ENCODE assay signal across 1 cellular context in the genomic region with DNA sequence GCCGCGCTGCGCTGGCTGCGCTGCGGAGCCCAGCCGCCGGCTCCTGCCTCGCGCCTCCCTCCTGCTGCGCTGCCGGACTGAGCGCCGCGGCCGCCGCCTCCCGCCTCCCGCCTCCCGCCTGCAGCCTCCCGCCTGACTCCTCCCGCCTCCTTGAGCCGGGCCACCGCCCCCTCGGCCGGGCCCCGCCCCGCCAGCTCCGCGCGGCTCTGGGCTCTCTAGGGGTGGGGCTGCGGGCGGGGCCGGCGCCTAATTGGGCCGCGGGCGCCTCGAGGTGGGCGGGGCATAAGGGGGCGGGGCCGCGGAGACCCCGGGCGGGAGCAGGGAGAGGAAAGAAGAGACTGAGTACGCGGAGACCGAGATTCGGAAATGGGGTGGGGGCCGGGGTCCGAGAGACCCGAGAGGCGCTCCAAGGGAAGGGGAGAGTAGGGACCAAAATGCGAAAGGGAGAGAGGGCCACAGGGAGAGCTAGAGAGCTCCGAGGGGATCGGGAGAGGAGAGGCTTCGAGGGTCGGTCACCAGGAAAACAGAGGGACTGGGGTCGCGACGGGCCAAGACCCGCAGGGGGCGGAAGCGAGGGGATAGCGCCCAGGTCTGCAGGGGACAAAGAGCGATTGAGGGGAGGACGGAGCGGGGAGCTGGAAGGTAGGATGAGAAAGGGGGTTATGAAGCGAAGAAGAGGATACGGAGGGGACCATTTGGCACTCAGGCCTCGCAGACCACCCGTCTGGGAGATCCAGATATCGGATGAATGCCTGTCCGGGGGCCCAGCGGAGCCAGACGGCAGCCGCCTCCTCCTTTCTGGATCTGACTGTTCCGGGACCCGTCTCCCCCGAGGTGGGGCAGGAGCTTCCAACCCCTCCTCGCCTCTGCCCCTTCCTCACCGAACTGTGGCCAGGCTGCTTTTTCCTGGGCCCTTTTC.
TF ChIP-seq lines count a peak whose summit lies in the region.

Gene C1QL1, minus strand, starts transcription at position 79 of the 919 bp plus-strand sequence. CDS start 255 bp downstream, outside the sequence.

TF ChIP-seq in HEK293, 187 proteins besides CTCF, POLR2A, EP300 and RAD21 (continued from another document):
- TF ChIP-seq AEBP2 (tag by site-specific recombination; IDR thresholded peaks at IDR 0.05; ENCODE audit: borderline replicate concordance) (no peak), ZNF184 (tag by site-specific recombination; IDR thresholded peaks at IDR 0.05) (no peak), ZNF600 (tag by site-specific recombination; IDR thresholded peaks at IDR 0.05) (peak; percentile 41), PBX3 (CRISPR knock-in tag; IDR thresholded peaks at IDR 0.05) (peak; percentile 56; the same call in 1 of the 2 replicates), YY2 (tag by site-specific recombination; IDR thresholded peaks at IDR 0.05) (no peak), SP2 (tag by site-specific recombination; IDR thresholded peaks at IDR 0.05) (peak; percentile 69), ZNF558 (tag by site-specific recombination; IDR thresholded peaks at IDR 0.05) (no peak), SCRT1 (tag by site-specific recombination; IDR thresholded peaks at IDR 0.05; ENCODE audit: borderline replicate concordance) (no peak), ZNF670 (tag by site-specific recombination; IDR thresholded peaks at IDR 0.05; ENCODE audit: low read depth) (no peak), ZNF645 (tag by site-specific recombination; IDR thresholded peaks at IDR 0.05) (no peak), ZNF16 (tag by site-specific recombination; IDR thresholded peaks at IDR 0.05; ENCODE audit: low read depth) (no peak), EGR2 (tag by site-specific recombination; IDR thresholded peaks at IDR 0.05; ENCODE audit: low read depth) (no peak), SETDB1 (IDR thresholded peaks at IDR 0.05; ENCODE audit: insufficient read length, low read length) (no peak), ZNF76 (tag by site-specific recombination; IDR thresholded peaks at IDR 0.05; ENCODE audit: borderline replicate concordance, low read depth) (no peak), ZNF266 (tag by site-specific recombination; IDR thresholded peaks at IDR 0.05; ENCODE audit: low read depth) (no peak), KLF16 (tag by site-specific recombination; IDR thresholded peaks at IDR 0.05) (peak; percentile 80), KLF8 (tag by site-specific recombination; IDR thresholded peaks at IDR 0.05) (peak; percentile 75; the same call in 1 of the 2 replicates), ZNF423 (tag by site-specific recombination; IDR thresholded peaks at IDR 0.05) (no peak), ZNF48 (tag by site-specific recombination; IDR thresholded peaks at IDR 0.05) (no peak), ZNF530 (tag by site-specific recombination; IDR thresholded peaks at IDR 0.05; ENCODE audit: low read depth) (no peak), ZBTB11 (tag by site-specific recombination; conservative IDR thresholded peaks at IDR 0.05; ENCODE audit: low read depth) (no peak), ZBTB8A (tag by site-specific recombination; IDR thresholded peaks at IDR 0.05) (peak; percentile 44)
- TF ChIP-seq, protein P1, sequence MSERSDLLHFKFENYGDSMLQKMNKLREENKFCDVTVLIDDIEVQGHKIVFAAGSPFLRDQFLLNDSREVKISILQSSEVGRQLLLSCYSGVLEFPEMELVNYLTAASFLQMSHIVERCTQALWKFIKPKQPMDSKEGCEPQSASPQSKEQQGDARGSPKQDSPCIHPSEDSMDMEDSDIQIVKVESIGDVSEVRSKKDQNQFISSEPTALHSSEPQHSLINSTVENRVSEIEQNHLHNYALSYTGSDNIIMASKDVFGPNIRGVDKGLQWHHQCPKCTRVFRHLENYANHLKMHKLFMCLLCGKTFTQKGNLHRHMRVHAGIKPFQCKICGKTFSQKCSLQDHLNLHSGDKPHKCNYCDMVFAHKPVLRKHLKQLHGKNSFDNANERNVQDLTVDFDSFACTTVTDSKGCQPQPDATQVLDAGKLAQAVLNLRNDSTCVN (tag by site-specific recombination; optimal IDR thresholded peaks at IDR 0.05) = peak; percentile 46
- TF ChIP-seq, protein P2, sequence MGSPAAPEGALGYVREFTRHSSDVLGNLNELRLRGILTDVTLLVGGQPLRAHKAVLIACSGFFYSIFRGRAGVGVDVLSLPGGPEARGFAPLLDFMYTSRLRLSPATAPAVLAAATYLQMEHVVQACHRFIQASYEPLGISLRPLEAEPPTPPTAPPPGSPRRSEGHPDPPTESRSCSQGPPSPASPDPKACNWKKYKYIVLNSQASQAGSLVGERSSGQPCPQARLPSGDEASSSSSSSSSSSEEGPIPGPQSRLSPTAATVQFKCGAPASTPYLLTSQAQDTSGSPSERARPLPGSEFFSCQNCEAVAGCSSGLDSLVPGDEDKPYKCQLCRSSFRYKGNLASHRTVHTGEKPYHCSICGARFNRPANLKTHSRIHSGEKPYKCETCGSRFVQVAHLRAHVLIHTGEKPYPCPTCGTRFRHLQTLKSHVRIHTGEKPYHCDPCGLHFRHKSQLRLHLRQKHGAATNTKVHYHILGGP (tag by site-specific recombination; IDR thresholded peaks at IDR 0.05) = no peak
- TF ChIP-seq, protein P3, sequence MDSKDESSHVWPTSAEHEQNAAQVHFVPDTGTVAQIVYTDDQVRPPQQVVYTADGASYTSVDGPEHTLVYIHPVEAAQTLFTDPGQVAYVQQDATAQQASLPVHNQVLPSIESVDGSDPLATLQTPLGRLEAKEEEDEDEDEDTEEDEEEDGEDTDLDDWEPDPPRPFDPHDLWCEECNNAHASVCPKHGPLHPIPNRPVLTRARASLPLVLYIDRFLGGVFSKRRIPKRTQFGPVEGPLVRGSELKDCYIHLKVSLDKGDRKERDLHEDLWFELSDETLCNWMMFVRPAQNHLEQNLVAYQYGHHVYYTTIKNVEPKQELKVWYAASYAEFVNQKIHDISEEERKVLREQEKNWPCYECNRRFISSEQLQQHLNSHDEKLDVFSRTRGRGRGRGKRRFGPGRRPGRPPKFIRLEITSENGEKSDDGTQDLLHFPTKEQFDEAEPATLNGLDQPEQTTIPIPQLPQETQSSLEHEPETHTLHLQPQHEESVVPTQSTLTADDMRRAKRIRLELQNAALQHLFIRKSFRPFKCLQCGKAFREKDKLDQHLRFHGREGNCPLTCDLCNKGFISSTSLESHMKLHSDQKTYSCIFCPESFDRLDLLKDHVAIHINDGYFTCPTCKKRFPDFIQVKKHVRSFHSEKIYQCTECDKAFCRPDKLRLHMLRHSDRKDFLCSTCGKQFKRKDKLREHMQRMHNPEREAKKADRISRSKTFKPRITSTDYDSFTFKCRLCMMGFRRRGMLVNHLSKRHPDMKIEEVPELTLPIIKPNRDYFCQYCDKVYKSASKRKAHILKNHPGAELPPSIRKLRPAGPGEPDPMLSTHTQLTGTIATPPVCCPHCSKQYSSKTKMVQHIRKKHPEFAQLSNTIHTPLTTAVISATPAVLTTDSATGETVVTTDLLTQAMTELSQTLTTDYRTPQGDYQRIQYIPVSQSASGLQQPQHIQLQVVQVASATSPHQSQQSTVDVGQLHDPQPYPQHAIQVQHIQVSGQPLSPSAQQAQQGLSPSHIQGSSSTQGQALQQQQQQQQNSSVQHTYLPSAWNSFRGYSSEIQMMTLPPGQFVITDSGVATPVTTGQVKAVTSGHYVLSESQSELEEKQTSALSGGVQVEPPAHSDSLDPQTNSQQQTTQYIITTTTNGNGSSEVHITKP (tag by site-specific recombination; IDR thresholded peaks at IDR 0.05) = peak; percentile 63
